In the genomic region with DNA sequence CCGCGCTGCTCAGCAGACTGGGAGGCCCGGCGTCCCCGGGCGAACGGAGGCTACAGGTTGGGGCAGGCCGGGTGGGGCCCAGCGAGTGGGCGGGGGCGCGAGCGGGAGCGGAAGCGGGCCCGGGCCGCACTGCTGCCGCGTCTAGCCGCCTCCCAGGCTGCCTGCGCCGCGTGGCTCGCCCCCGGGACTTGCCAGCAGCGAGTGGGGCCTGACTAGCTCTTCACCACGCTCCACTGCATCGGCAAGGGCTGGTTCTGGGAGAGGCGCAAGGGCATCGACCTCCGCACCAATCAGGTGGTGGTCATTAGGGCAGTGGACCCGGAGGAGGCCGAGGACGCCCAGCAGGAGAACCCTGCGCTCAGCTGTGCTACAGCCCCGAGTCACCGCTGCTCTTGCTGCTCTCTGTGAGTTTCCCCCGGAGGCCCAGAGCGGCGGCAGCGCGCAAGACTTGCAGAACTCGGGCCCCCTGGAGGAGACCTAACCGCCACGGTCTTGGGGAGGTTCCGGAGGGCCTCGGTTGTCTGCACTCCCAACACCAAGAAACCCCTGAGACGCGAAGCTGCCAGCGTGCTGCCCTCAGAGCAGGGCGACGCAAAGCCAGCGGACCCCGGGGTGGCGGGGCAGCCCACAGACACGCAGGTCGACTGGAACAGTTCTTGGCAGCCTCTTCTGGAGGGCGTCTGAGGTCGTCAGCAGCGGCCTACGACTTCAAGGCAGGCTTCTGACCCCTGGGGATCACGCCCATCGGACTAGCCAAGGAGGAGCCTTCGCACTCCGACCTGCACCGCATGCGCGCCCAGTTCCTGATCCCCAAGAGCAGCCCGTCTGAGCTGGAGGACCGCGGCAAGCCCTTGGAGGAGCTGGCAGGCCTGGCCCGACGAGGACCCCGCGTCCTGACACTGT, we compare ENCODE assay signal across 9 cellular contexts.
DNase-seq lines count a peak whose midpoint lies in the region; ATAC-seq lines count a peak whose summit lies in the region.
"Had no signal": no experiment of that assay in that cellular context is flagged by ENCODE, and none has a peak within 500 bp of the region (broad histone marks: within the 10 kb centered on the region; RNA-seq: fewer than 3 reads in every experiment).

No MANE protein-coding gene starts in this region.

- H3K27me3 ChIP-seq in HUES6 (ENCODE audit: control insufficient read depth, insufficient read depth, low read length): peaks cover 15% of the 10 kb centered on the region; the same call in 1 of the 2 replicates

- no peak for ATAC-seq in GM21717 (IDR thresholded peaks at IDR 0.05; ENCODE audit: unreplicated experiment)
- ATAC-seq in GM18873 (IDR thresholded peaks at IDR 0.05; ENCODE audit: low FRiP score, unreplicated experiment): no peak
- ATAC-seq in GM21367 (IDR thresholded peaks at IDR 0.05; ENCODE audit: unreplicated experiment): no peak

- peaks cover 2% of the 10 kb centered on the region for H3K36me3 Mint-ChIP-seq in activated naive CD4-positive, alpha-beta T cell treated with anti-CD3 and anti-CD28 coated beads, Interleukin-2, amount 50 U/mL, for 24 hours

- DNase-seq in iris pigment epithelial cell (ENCODE audit: low read depth): peak; percentile 42
- DNase-seq in stimulated activated CD4-positive, alpha-beta T cell treated with anti-CD3 and anti-CD28 coated beads, Interleukin-4, amount 100 ng/mL, for 4 hours: peak; percentile 52 to 58
- DNase-seq in NCI-H2196 treated with DMSO at 0.1 percent for 48 hours (lab: John Stamatoyannopoulos, UW; ENCODE audit: unreplicated experiment): no peak

- H3K27me3 Mint-ChIP-seq in activated naive CD4-positive, alpha-beta T cell treated with anti-CD3 and anti-CD28 coated beads, Interleukin-2, amount 50 U/mL, for 24 hours: no peaks in the 10 kb centered on the region

- peak overlapping the region; percentile 35; the same call in 1 of the 2 replicates for H3K4me3 ChIP-seq in HUES6 (ENCODE audit: low read depth, low read length)

- H3K9ac ChIP-seq in HUES6 (ENCODE audit: low read length): no peak overlapping the region

- H3K27ac ChIP-seq in HUES6 (ENCODE audit: low read depth, low read length): no peak overlapping the region
- H3K27ac ChIP-seq: HL-60 had no signal

- no peaks in the 10 kb centered on the region for H3K36me3 ChIP-seq in HUES6 (ENCODE audit: control insufficient read depth, insufficient read depth, low read length)

- peak overlapping the region; percentile 72 for H3K4me3 Mint-ChIP-seq in activated naive CD4-positive, alpha-beta T cell treated with anti-CD3 and anti-CD28 coated beads, Interleukin-2, amount 50 U/mL, for 24 hours

- H3K9me3 Mint-ChIP-seq in activated naive CD4-positive, alpha-beta T cell treated with anti-CD3 and anti-CD28 coated beads, Interleukin-2, amount 50 U/mL, for 24 hours: peaks cover 8% of the 10 kb centered on the region

- H3K4me1 Mint-ChIP-seq in activated naive CD4-positive, alpha-beta T cell treated with anti-CD3 and anti-CD28 coated beads, Interleukin-2, amount 50 U/mL, for 24 hours: peaks cover 8% of the 10 kb centered on the region

- no peaks in the 10 kb centered on the region for H3K9me3 ChIP-seq in HUES6 (ENCODE audit: control insufficient read depth, insufficient read depth, low read depth, low read length)

- H3K4me1 ChIP-seq in HUES6 (ENCODE audit: control insufficient read depth, insufficient read depth, low read length): no peaks in the 10 kb centered on the region

- no peak overlapping the region for H3K27ac Mint-ChIP-seq in activated naive CD4-positive, alpha-beta T cell treated with anti-CD3 and anti-CD28 coated beads, Interleukin-2, amount 50 U/mL, for 24 hours
